Comparison of ENCODE assay signal across 2 cellular contexts in genomic region chr17:80224098-80224497, GRCh38.
TF ChIP-seq lines count a peak whose summit lies in the region.

No MANE protein-coding gene starts in this region.

TF ChIP-seq in HepG2, 621 proteins besides CTCF, POLR2A, EP300 and RAD21:
- TF ChIP-seq HNRNPL (IDR thresholded peaks at IDR 0.05; ENCODE audit: low read depth, low read length) (0 out of 2 replicates have a peak, but pooled peaks have one; percentile 34), RFX5 (IDR thresholded peaks at IDR 0.05; ENCODE audit: low read depth, low read length) (no peak), MTF2 (CRISPR knock-in tag; IDR thresholded peaks at IDR 0.05; ENCODE audit: borderline replicate concordance) (no peak), SIX4 (CRISPR knock-in tag; IDR thresholded peaks at IDR 0.05) (no peak), HIVEP1 (CRISPR knock-in tag; IDR thresholded peaks at IDR 0.05) (no peak), PHF20 (CRISPR knock-in tag; IDR thresholded peaks at IDR 0.05) (no peak), ASH2L (IDR thresholded peaks at IDR 0.05; ENCODE audit: insufficient read length, low read depth, low read length) (peak; percentile 27), THRA (CRISPR knock-in tag; IDR thresholded peaks at IDR 0.05; ENCODE audit: borderline replicate concordance) (no peak), ZNF687 (CRISPR knock-in tag; IDR thresholded peaks at IDR 0.05) (no peak), JDP2 (CRISPR knock-in tag; IDR thresholded peaks at IDR 0.05; ENCODE audit: borderline replicate concordance) (no peak), PLRG1 (conservative IDR thresholded peaks at IDR 0.05) (no peak)
TF ChIP-seq in HepG2: peak in this region for 2.

TF ChIP-seq in WTC11, 78 proteins besides CTCF, POLR2A, EP300 and RAD21:
- TF ChIP-seq ERG (CRISPR knock-in tag; IDR thresholded peaks at IDR 0.05) (no peak), E2F5 (CRISPR knock-in tag; IDR thresholded peaks at IDR 0.05) (no peak), ZBTB43 (CRISPR knock-in tag; IDR thresholded peaks at IDR 0.05) (peak; percentile 96), USF2 (CRISPR knock-in tag; IDR thresholded peaks at IDR 0.05) (no peak), PREB (CRISPR knock-in tag; IDR thresholded peaks at IDR 0.05; ENCODE audit: borderline replicate concordance) (no peak), EMX1 (CRISPR knock-in tag; IDR thresholded peaks at IDR 0.05) (no peak), SP1 (CRISPR knock-in tag; conservative IDR thresholded peaks at IDR 0.05) (no peak), FOXP1 (CRISPR knock-in tag; IDR thresholded peaks at IDR 0.05; ENCODE audit: borderline replicate concordance) (no peak)
TF ChIP-seq in WTC11: peak in this region for 1.
